Comparison of ENCODE assay signal across 12 cellular contexts in genomic region chr10:112526130-112526529, GRCh38.
DNase-seq lines count a peak whose midpoint lies in the region; ATAC-seq and TF ChIP-seq lines count a peak whose summit lies in the region.
"Had no signal": no experiment of that assay in that cellular context is flagged by ENCODE, and none has a peak within 500 bp of the region (broad histone marks: within the 10 kb centered on the region; RNA-seq: fewer than 3 reads in every experiment).

No MANE protein-coding gene starts in this region.

- H3K27me3 ChIP-seq in WERI-Rb-1 (ENCODE audit: insufficient read depth, low read depth, severe bottlenecking), result no peaks in the 10 kb centered on the region

- DNase-seq in kidney tubule cell (ENCODE audit: low spot score), result peak; percentile 53
- no peak for DNase-seq in NCI-H1417 (lab: John Stamatoyannopoulos, UW)
- DNase-seq in WERI-Rb-1, result no peak
- no peak for DNase-seq in NCI-H1694 (lab: John Stamatoyannopoulos, UW)
- no peak for DNase-seq in NCI-H1105 (lab: John Stamatoyannopoulos, UW)
- DNase-seq: NCI-H510A treated with DMSO at 0.1 percent for 48 hours; stimulated activated naive CD4-positive, alpha-beta T cell treated with Interleukin-2 at 50 U/mL for 16 hours had no signal

- ATAC-seq in GM18858 (IDR thresholded peaks at IDR 0.05; ENCODE audit: unreplicated experiment) (peak; percentile 84), GM21786 (IDR thresholded peaks at IDR 0.05; ENCODE audit: unreplicated experiment) (peak; percentile 92), HG03457 (IDR thresholded peaks at IDR 0.05; ENCODE audit: unreplicated experiment) (peak; percentile 81)

- H3K4me3 ChIP-seq in WERI-Rb-1 (ENCODE audit: low read depth, low read length), result no peak overlapping the region

- H3K9me3 ChIP-seq in WERI-Rb-1 (ENCODE audit: severe bottlenecking), result no peaks in the 10 kb centered on the region

- H3K27ac ChIP-seq in WERI-Rb-1, result no peak overlapping the region
- H3K27ac ChIP-seq: HL-60, VCaP had no signal

- no peak for TF ChIP-seq CTCF in WERI-Rb-1 (IDR thresholded peaks at IDR 0.05; ENCODE audit: low read depth, low read length)

- peaks cover 2% of the 10 kb centered on the region; the same call in 1 of the 2 replicates for H3K36me3 ChIP-seq in WERI-Rb-1
